In the genomic region with DNA sequence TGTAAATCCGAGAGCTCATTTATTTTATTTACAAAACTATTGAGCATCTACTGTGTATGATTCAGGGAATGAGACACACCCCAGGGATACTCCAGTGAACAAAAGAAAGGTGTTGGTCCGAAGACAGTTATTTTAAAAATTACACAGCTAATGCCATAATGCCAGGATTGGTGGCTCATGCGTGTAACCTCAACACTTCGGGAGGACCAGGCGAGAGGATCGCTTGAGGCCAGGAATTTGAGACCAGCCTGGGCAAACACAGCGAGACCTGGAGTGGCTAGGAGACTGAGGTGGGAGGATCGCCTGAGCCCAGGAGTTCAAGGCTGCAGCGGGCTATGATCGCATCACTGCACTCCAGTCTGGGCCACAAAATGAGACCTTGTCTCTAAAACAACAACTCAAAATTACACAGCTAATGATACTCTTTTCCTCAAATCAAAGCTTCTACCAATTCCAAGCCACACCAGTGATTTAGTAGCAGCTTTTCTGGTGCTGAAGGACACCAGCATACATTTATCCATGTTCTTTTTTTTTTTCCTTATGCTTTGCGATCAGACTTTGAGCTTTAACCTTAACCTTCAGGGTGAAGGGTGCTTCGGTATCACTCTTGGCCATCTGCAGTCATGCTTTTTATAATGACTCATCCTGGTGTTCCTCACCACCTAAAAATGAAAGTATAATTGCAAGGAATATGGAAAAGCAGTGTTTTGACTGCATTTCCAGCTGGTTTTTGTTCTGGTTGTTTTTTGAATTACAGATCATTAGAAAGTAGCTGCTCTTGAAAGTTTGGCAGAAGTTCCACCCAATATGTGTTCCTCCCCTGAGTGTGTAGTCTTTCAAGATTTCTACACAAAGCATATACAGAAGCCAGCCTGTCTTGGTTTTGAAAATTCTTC, we compare ENCODE assay signal across 8 cellular contexts. TPM values are rescaled to one million over a fixed set of nuclear protein-coding genes. Genes with fewer than 3 reads are reported as not detected.
DNase-seq lines count a peak whose midpoint lies in the region; ATAC-seq and TF ChIP-seq lines count a peak whose summit lies in the region.

No MANE protein-coding gene starts in this region.

- H3K4me1 ChIP-seq in H9 (ENCODE audit: insufficient read depth, low read length) (no peaks in the 10 kb centered on the region), gastrocnemius medialis (peaks cover 8 to 9% of the 10 kb centered on the region in 2 donors)

- intact Hi-C loops in gastrocnemius medialis (cut with DNase I; ENCODE audit: low total_unique reads), result loop anchor here (1.0 kb wide), 1 partner anchor 27 kb away; a partner anchor contains a TSS

- no peak overlapping the region for H3K4ac ChIP-seq in H9 (ENCODE audit: low read depth, low read length)

- H3K27ac Mint-ChIP-seq in H9 (no peak overlapping the region; a peak in 2 of 7 replicates), WTC11 (no peak overlapping the region), glutamatergic neuron (ENCODE audit: unreplicated experiment) (no peak overlapping the region)

- H3K9me3 ChIP-seq in AG04450 (ENCODE audit: control insufficient read depth, insufficient read depth, low read length) (no peaks in the 10 kb centered on the region), H9 (ENCODE audit: control insufficient read depth, low read depth, low read length) (no peaks in the 10 kb centered on the region), gastrocnemius medialis (no peaks in the 10 kb centered on the region)

- H3K27me3 Mint-ChIP-seq in H9 (ENCODE audit: low read depth) (peaks cover 45% of the 10 kb centered on the region), WTC11 (ENCODE audit: low read depth) (peaks cover 39% of the 10 kb centered on the region), glutamatergic neuron (ENCODE audit: unreplicated experiment) (peaks cover 5% of the 10 kb centered on the region)

- no peaks in the 10 kb centered on the region for H3K79me2 ChIP-seq in H9 (ENCODE audit: insufficient read depth, low read length)

- H2AFZ ChIP-seq in H9 (ENCODE audit: low read length), result no peak overlapping the region

- CTCF ChIA-PET in AG04450 (lab: Charles Lee), result interaction anchor here (1.2 to 1.9 kb wide), 3 partner anchors 22 to 577 kb away, joined by 3 to 9 read pairs (median 7); no protein-coding TSS in a partner anchor
- CTCF ChIA-PET in WTC11 (lab: Charles Lee), result interaction anchor here (0.6 to 2.8 kb wide), 8 partner anchors 24 to 709 kb away, joined by 3 to 12 read pairs (median 4); a partner anchor contains a TSS

- no peak overlapping the region for H2BK5ac ChIP-seq in H9 (ENCODE audit: insufficient read length, low read length)

- H3K4me3 ChIP-seq in AG04450 (ENCODE audit: low read depth, low read length), result peak overlapping the region; percentile 80
- peak overlapping the region; percentile 67 to 93 (median 72) for H3K4me3 ChIP-seq in gastrocnemius medialis

- TF ChIP-seq CTCF in AG04450 (IDR thresholded peaks at IDR 0.05; ENCODE audit: low read depth, low read length) (no peak), H9 (conservative IDR thresholded peaks at IDR 0.05) (no peak), WTC11 (IDR thresholded peaks at IDR 0.05) (no peak), glutamatergic neuron (IDR thresholded peaks at IDR 0.05; ENCODE audit: partially characterized antibody, unreplicated experiment) (no peak), gastrocnemius medialis (IDR thresholded peaks at IDR 0.05 in 4 of 5, conservative IDR thresholded peaks at IDR 0.05 in 1 of 5) (no peak)

- H3K4me3 Mint-ChIP-seq in H9 (peak overlapping the region; percentile 78 to 89), WTC11 (peak overlapping the region; percentile 82), glutamatergic neuron (ENCODE audit: unreplicated experiment) (peak overlapping the region; percentile 88)

- no peak overlapping the region for H3T11ph ChIP-seq in H9 (ENCODE audit: low read length)

- DNase-seq in AG04450 (ENCODE audit: low read depth, low spot score) (no peak), H9 (peak; percentile 53), WTC11 (ENCODE audit: low spot score) (no peak), glutamatergic neuron (no peak), gastrocnemius medialis (no peak), NCI-H2081 treated with DMSO at 0.1 percent for 48 hours (lab: John Stamatoyannopoulos, UW) (no peak)

- in situ Hi-C loops in gastrocnemius medialis (cut with MboI; ENCODE audit: low sequenced_read_pairs in 4 of 4), result no loop called here

- H2BK15ac ChIP-seq in H9 (ENCODE audit: low read depth, low read length), result no peak overlapping the region

- H3K4me2 ChIP-seq in H9 (ENCODE audit: insufficient read depth, insufficient read length, low read length), result peak overlapping the region; percentile 79

- no peak overlapping the region for H4K8ac ChIP-seq in H9 (replicated peaks; ENCODE audit: insufficient read length, low read depth, low read length)

- no peak overlapping the region for H3K14ac ChIP-seq in H9 (ENCODE audit: insufficient read depth, low read length)

- no CpG with 5 or more reads among the region's 12 CpGs for WGBS in H9 (ENCODE audit: extremely low coverage, insufficient read length, low lambda C conversion rate)

- POLR2A ChIA-PET in AG04450 (lab: Yijun Ruan, JAX) (interaction anchor here (0.5 to 1.3 kb wide), 3 partner anchors 21 to 739 kb away, joined by 3 to 5 read pairs (median 4); no protein-coding TSS in a partner anchor), WTC11 (lab: Charles Lee) (no interaction called here)

- no peak overlapping the region for H2BK20ac ChIP-seq in H9 (ENCODE audit: low read depth, low read length, poor library complexity, severe bottlenecking)

- H3K9ac ChIP-seq in H9 (ENCODE audit: extremely low read depth, insufficient read length, low read length), result no peak overlapping the region

- no peaks in the 10 kb centered on the region for H4K20me1 ChIP-seq in H9 (ENCODE audit: control insufficient read depth, insufficient read depth, insufficient read length)

- no peaks in the 10 kb centered on the region for H3K36me3 ChIP-seq in gastrocnemius medialis

- H3K4me1 Mint-ChIP-seq in H9 (peaks cover 9 to 16% of the 10 kb centered on the region in 2 experiments), WTC11 (peaks cover 24% of the 10 kb centered on the region), glutamatergic neuron (ENCODE audit: low read depth, unreplicated experiment) (peaks cover 9% of the 10 kb centered on the region)

- no peak overlapping the region for H3K56ac ChIP-seq in H9 (ENCODE audit: insufficient read length, low read depth, low read length)

- peaks cover 5% of the 10 kb centered on the region for H3K23me2 ChIP-seq in H9 (ENCODE audit: insufficient read length, low read depth, low read length, poor library complexity, severe bottlenecking)

- H4K91ac ChIP-seq in H9 (ENCODE audit: insufficient read length, low read depth, low read length), result no peak overlapping the region

- no peak for ATAC-seq in WTC11
- ATAC-seq in gastrocnemius medialis, result no peak
- no peak for ATAC-seq in esophagus mucosa
- ATAC-seq in GM21381 (IDR thresholded peaks at IDR 0.05; ENCODE audit: unreplicated experiment), result no peak

- H3K27ac ChIP-seq in AG04450 (ENCODE audit: low read depth, low read length) (peak overlapping the region; percentile 71), H9 (ENCODE audit: insufficient read length, low read depth, low read length) (no peak overlapping the region), gastrocnemius medialis (peak overlapping the region in 2 of 4 donors; percentile 49)

- TF ChIP-seq POLR2A in gastrocnemius medialis (IDR thresholded peaks at IDR 0.05), result no peak

- H2AK5ac ChIP-seq in H9 (ENCODE audit: insufficient read length, low read length), result no peak overlapping the region

- H2BK120ac ChIP-seq in H9 (ENCODE audit: low read depth, low read length, poor library complexity, severe bottlenecking), result no peak overlapping the region

- H3K18ac ChIP-seq in H9 (ENCODE audit: insufficient read length, low read depth, low read length), result no peak overlapping the region

- H3K27me3 ChIP-seq in AG04450 (ENCODE audit: control insufficient read depth, insufficient read depth, low read length) (peaks cover 8% of the 10 kb centered on the region), H9 (ENCODE audit: insufficient read depth, low read length) (peaks cover 2% of the 10 kb centered on the region; the same call in 1 of the 2 replicates), gastrocnemius medialis (peaks cover 5 to 24% (median 15%) of the 10 kb centered on the region in 3 donors)

- H2BK12ac ChIP-seq in H9 (ENCODE audit: insufficient read length, low read depth, low read length), result no peak overlapping the region

- no peak overlapping the region for H3K23ac ChIP-seq in H9 (ENCODE audit: insufficient read length, low read depth, low read length)

- H3K9me3 Mint-ChIP-seq in H9 (no peaks in the 10 kb centered on the region), WTC11 (no peaks in the 10 kb centered on the region), glutamatergic neuron (ENCODE audit: unreplicated experiment) (peaks cover 7% of the 10 kb centered on the region)

- H3K36me3 Mint-ChIP-seq in H9 (ENCODE audit: insufficient read depth in 1 of 3, low read depth in 3 of 3) (no peaks in the 10 kb centered on the region), WTC11 (no peaks in the 10 kb centered on the region), glutamatergic neuron (ENCODE audit: unreplicated experiment) (no peaks in the 10 kb centered on the region)

- H4K5ac ChIP-seq in H9 (ENCODE audit: insufficient read length, low read depth, low read length), result no peak overlapping the region

- no peaks in the 10 kb centered on the region for H3K79me1 ChIP-seq in H9 (ENCODE audit: insufficient read depth, low read depth, low read length, poor library complexity, severe bottlenecking)

TF ChIP-seq in WTC11, 78 proteins besides CTCF, POLR2A, EP300 and RAD21 (continues in another document):
- TF ChIP-seq JAZF1 (CRISPR knock-in tag; IDR thresholded peaks at IDR 0.05), result no peak
- no peak for TF ChIP-seq ESRRA (CRISPR knock-in tag; IDR thresholded peaks at IDR 0.05; ENCODE audit: borderline replicate concordance)
- TF ChIP-seq CBFB (CRISPR knock-in tag; IDR thresholded peaks at IDR 0.05; ENCODE audit: low read depth), result no peak

RNA-seq across cellular contexts. Expression of a gene that starts 1.1 kb away (rescaled TPM):
- 2.7 and 3.6 TPM in 2 replicates for polyA plus RNA-seq in AG04450 (2011; rRNA removed)
- 2.9 and 9.2 TPM in 2 replicates for polyA minus RNA-seq in AG04450 (2011; rRNA and poly(A)+ RNA removed)
- total RNA-seq in H9 (2021) (4.3 and 4.6 TPM in 2 replicates), WTC11 (2021) (2.8 to 3.8 TPM (median 3.8 TPM) in 3 replicates), glutamatergic neuron (ENCODE audit: unreplicated experiment) (12.0 TPM), gastrocnemius medialis (1 to 10 TPM in 2 of 4 donors, under 1 TPM in 2; 0.35 to 4.5 (median 0.83) TPM), esophagus mucosa (1.3 TPM)

RNA-seq across cellular contexts. Expression of a gene that starts 26.9 kb away (rescaled TPM):
- 8.0 and 9.5 TPM in 2 replicates for polyA plus RNA-seq in AG04450 (2011; rRNA removed)
- polyA minus RNA-seq in AG04450 (2011; rRNA and poly(A)+ RNA removed), result 2.2 and 3.0 TPM in 2 replicates
- total RNA-seq in H9 (2021) (49.3 and 54.1 TPM in 2 replicates), WTC11 (2021) (34.8 to 38.2 TPM (median 35.0 TPM) in 3 replicates), glutamatergic neuron (ENCODE audit: unreplicated experiment) (19.3 TPM), gastrocnemius medialis (1 to 10 TPM; 2.5 to 5.0 (median 3.3) TPM), esophagus mucosa (16.0 TPM)
